ENCODE assay signal across 8 cellular contexts in genomic region chr4:22645481-22646182, GRCh38. TPM values are rescaled to one million over a fixed set of nuclear protein-coding genes. Genes with fewer than 3 reads are reported as not detected.
"Had no signal": no experiment of that assay in that cellular context is flagged by ENCODE, and none has a peak within 500 bp of the region (broad histone marks: within the 10 kb centered on the region; RNA-seq: fewer than 3 reads in every experiment).

No MANE protein-coding gene starts in this region.

- DNase-seq: H9, HCEC 1CT, IMR-90 had no signal

- ATAC-seq: GM23338, K562 had no signal

- H3K4me3 ChIP-seq: GM23338, K562 had no signal

- H3K27ac ChIP-seq: HL-60 had no signal

- H3K4me2 ChIP-seq: GM23338 had no signal

- H2AFZ ChIP-seq: GM23338 had no signal

RNA-seq across cellular contexts. Expression of gene GBA3, which starts 47.1 kb away (rescaled TPM):
- total RNA-seq: GM23338, H1, H9, HT1080, IMR-90 had no signal
